ENCODE assay signal across 1 cellular context in the genomic region with DNA sequence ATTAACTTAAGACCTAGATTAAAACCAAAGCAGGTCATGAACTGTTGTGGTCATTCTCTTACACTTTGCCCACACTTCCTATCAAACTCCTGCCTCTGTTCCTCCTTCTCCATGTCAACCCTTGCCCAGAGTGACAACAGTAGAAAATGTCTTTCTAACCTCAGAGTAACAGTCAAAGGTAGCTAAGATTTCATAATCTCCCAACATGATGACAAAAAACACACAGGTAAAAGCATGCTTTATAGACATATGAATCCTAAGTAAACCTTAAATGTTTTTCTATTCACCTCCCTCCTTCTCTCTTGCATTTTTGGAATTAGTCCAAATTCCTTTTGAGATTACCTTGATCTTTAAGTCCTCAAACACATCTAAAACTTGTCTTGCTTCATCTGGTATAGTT.
TF ChIP-seq lines count a peak whose summit lies in the region.

No MANE protein-coding gene starts in this region.

TF ChIP-seq in GM12878, 131 proteins besides CTCF, POLR2A, EP300 and RAD21 (continued from another document):
- TF ChIP-seq, protein P1, sequence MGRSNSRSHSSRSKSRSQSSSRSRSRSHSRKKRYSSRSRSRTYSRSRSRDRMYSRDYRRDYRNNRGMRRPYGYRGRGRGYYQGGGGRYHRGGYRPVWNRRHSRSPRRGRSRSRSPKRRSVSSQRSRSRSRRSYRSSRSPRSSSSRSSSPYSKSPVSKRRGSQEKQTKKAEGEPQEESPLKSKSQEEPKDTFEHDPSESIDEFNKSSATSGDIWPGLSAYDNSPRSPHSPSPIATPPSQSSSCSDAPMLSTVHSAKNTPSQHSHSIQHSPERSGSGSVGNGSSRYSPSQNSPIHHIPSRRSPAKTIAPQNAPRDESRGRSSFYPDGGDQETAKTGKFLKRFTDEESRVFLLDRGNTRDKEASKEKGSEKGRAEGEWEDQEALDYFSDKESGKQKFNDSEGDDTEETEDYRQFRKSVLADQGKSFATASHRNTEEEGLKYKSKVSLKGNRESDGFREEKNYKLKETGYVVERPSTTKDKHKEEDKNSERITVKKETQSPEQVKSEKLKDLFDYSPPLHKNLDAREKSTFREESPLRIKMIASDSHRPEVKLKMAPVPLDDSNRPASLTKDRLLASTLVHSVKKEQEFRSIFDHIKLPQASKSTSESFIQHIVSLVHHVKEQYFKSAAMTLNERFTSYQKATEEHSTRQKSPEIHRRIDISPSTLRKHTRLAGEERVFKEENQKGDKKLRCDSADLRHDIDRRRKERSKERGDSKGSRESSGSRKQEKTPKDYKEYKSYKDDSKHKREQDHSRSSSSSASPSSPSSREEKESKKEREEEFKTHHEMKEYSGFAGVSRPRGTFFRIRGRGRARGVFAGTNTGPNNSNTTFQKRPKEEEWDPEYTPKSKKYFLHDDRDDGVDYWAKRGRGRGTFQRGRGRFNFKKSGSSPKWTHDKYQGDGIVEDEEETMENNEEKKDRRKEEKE (IDR thresholded peaks at IDR 0.05), result no peak
- TF ChIP-seq CREB1 (IDR thresholded peaks at IDR 0.05; ENCODE audit: low read depth) (no peak), ZNF592 (IDR thresholded peaks at IDR 0.05) (no peak), RCOR1 (conservative IDR thresholded peaks at IDR 0.05; ENCODE audit: low read depth, low read length) (no peak), ZSCAN29 (IDR thresholded peaks at IDR 0.05) (no peak)
